Comparison of ENCODE assay signal across 8 cellular contexts in the genomic region with DNA sequence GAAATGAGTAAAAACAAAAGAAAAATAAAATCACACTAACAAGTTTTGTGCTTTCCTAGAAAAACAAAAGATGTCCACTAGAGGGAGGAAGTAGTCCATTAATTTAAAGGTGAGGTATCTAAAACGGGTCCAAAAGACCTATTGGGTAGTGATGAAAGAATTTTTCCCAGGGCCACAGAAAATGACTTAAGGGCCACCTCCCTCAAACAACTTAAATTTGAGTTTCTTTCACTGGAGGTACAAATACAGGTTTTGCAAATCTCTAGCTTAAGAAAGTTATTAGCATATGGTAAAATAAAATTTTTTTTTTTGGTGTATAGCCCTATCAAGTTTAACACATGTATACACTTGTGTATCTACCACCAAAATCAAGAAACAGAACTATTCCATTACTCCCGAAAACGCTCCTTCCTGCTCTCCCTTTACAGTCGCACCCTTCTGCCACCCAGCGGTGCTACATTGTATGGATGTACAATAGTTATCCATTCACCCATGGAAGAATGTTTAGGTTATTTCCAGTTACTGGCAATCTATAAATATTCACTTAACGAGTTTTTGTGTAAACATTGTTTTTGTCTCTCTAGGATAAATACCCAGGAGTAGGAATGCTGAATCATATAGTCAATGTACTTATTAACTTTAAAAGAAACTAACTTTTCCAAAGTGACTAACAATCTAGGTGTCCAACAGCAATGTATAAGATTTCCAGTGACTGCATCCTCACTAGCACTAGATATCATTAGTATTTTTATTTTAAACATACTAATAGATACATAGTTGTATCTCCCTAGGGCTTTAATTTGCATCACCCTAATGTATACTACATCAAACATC. TPM values are rescaled to one million over a fixed set of nuclear protein-coding genes. Genes with fewer than 3 reads are reported as not detected.
DNase-seq lines count a peak whose midpoint lies in the region; FAIRE-seq and TF ChIP-seq lines count a peak whose summit lies in the region.

No MANE protein-coding gene starts in this region.

- DNase-seq in A673 (ENCODE audit: low spot score) (peak; percentile 46), Daoy (ENCODE audit: low read depth) (peak; percentile 11), NCI-H69 (lab: John Stamatoyannopoulos, UW) (peak; percentile 69), neural progenitor cell (ENCODE audit: low spot score) (peak; percentile 32), right atrium auricular region (ENCODE audit: low spot score) (no peak)
- no peak for DNase-seq in stimulated activated CD4-positive, alpha-beta T cell treated with anti-CD3 and anti-CD28 coated beads, Interleukin-4, amount 100 ng/mL, for 24 hours

- H3K27ac Mint-ChIP-seq in neural progenitor cell = no peak overlapping the region

- H3K4me2 ChIP-seq in neural progenitor cell = no peak overlapping the region

- FAIRE-seq in endometrium (lab: Jason Lieb, UNC) = peak; percentile 53

- H3K27ac ChIP-seq in A673 (ENCODE audit: low read depth, low read length, poor library complexity, severe bottlenecking) (no peak overlapping the region), HEK293 (ENCODE audit: extremely low read depth, low read depth, low read length) (no peak overlapping the region), neural progenitor cell (no peak overlapping the region), right atrium auricular region (no peak overlapping the region)

- H3K9ac ChIP-seq in neural progenitor cell = no peak overlapping the region

- H4K20me1 ChIP-seq in neural progenitor cell (ENCODE audit: low read depth) = peaks cover 55% of the 10 kb centered on the region

- peaks cover 100% of the 10 kb centered on the region for H3K79me2 ChIP-seq in neural progenitor cell (ENCODE audit: low read depth)

- intact Hi-C loops in A673 (cut with micrococcal nuclease; ENCODE audit: unreplicated experiment) = loop anchor here (10.0 kb wide), 1 partner anchor 1257 kb away; no protein-coding TSS in a partner anchor

- H3K4me1 ChIP-seq in A673 (ENCODE audit: insufficient read depth, low read length, poor library complexity, severe bottlenecking) = peaks cover 3% of the 10 kb centered on the region
- no peaks in the 10 kb centered on the region for H3K4me1 ChIP-seq in HEK293 (ENCODE audit: control insufficient read depth, insufficient read depth, low read length)
- H3K4me1 ChIP-seq in neural progenitor cell = peaks cover 8% of the 10 kb centered on the region
- H3K4me1 ChIP-seq in right atrium auricular region = no peaks in the 10 kb centered on the region

- H3K4me3 ChIP-seq in A673 (ENCODE audit: low read depth, low read length, poor library complexity, severe bottlenecking) (no peak overlapping the region), HEK293 (ENCODE audit: low read depth, low read length) (no peak overlapping the region), neural progenitor cell (no peak overlapping the region), right atrium auricular region (no peak overlapping the region)

- CTCF ChIA-PET in A673 (lab: Charles Lee) = no interaction called here
- CTCF ChIA-PET in HEK293 (lab: Yijun Ruan, JAX) = interaction anchor here (0.5 to 2.2 kb wide), 15 partner anchors 9 to 1284 kb away, joined by 3 to 17 read pairs (median 3); partner anchors contain the start of genes DEPDC1B and ELOVL7

- H3K36me3 Mint-ChIP-seq in neural progenitor cell = peaks cover 19% of the 10 kb centered on the region

- peaks cover 2% of the 10 kb centered on the region for H3K27me3 Mint-ChIP-seq in neural progenitor cell (ENCODE audit: insufficient read depth, low read depth)

- no TSS peak for BruUV-seq in A673 (replicated peaks; lab: Mats Ljungman, UMichigan)

- H2AFZ ChIP-seq in neural progenitor cell (replicated peaks) = no peak overlapping the region

- no peak overlapping the region for H3K4me3 Mint-ChIP-seq in neural progenitor cell

- POLR2A ChIA-PET in A673 (lab: Charles Lee; ENCODE audit: low non-redundant PET) (no interaction called here), HEK293 (lab: Yijun Ruan, JAX) (interaction anchor here (0.9 kb wide), 1 partner anchor 22 kb away, joined by 3 read pairs; the partner anchor contains the start of gene DEPDC1B)

- no peaks in the 10 kb centered on the region for H3F3A ChIP-seq in neural progenitor cell (ENCODE audit: low read depth)

- H3K36me3 ChIP-seq in A673 (ENCODE audit: insufficient read depth, low read length, poor library complexity, severe bottlenecking) (no peaks in the 10 kb centered on the region), HEK293 (ENCODE audit: control insufficient read depth in 2 of 2, insufficient read depth in 1 of 2, low read length in 2 of 2) (peaks cover 4% of the 10 kb centered on the region in 2 experiments; a peak in 2 of 3 replicates), neural progenitor cell (peaks cover 6% of the 10 kb centered on the region), right atrium auricular region (no peaks in the 10 kb centered on the region)

- peak; percentile 62 for TF ChIP-seq CTCF in A673 (conservative IDR thresholded peaks at IDR 0.05; ENCODE audit: low read depth, low read length)
- 0 out of 2 replicates have a peak, but pooled peaks have one; percentile 26 for TF ChIP-seq CTCF in HEK293 (tag by site-specific recombination; IDR thresholded peaks at IDR 0.05)
- TF ChIP-seq CTCF in neural progenitor cell (IDR thresholded peaks at IDR 0.05) = peak; percentile 63
- peak in 1 of 2 donors; percentile 67 for TF ChIP-seq CTCF in right atrium auricular region (IDR thresholded peaks at IDR 0.05)

- no peaks in the 10 kb centered on the region for H3K9me3 Mint-ChIP-seq in neural progenitor cell

- H3K9me3 ChIP-seq in A673 (ENCODE audit: low read depth, low read length, poor library complexity, severe bottlenecking) (no peaks in the 10 kb centered on the region), HEK293 (ENCODE audit: control insufficient read depth, insufficient read depth, low read depth, low read length) (no peaks in the 10 kb centered on the region), neural progenitor cell (ENCODE audit: low read depth) (no peaks in the 10 kb centered on the region), right atrium auricular region (no peaks in the 10 kb centered on the region)

- no peaks in the 10 kb centered on the region for H3K4me1 Mint-ChIP-seq in neural progenitor cell

- H3K27me3 ChIP-seq in A673 (replicated peaks; ENCODE audit: insufficient read depth, low read depth, low read length, poor library complexity) (no peaks in the 10 kb centered on the region), neural progenitor cell (no peaks in the 10 kb centered on the region), right atrium auricular region (no peaks in the 10 kb centered on the region)

TF ChIP-seq in HEK293, 187 proteins besides CTCF, POLR2A, EP300 and RAD21:
- TF ChIP-seq ZNF654 (tag by site-specific recombination; IDR thresholded peaks at IDR 0.05; ENCODE audit: low read depth) (peak; percentile 82), ELK4 (IDR thresholded peaks at IDR 0.05; ENCODE audit: borderline replicate concordance, low read depth, low read length) (no peak), ZNF660 (tag by site-specific recombination; IDR thresholded peaks at IDR 0.05) (0 out of 2 replicates have a peak, but pooled peaks have one; percentile 29)

RNA-seq across cellular contexts. Expression of gene DEPDC1B, which starts 21.9 kb away (rescaled TPM):
- 32.8 and 34.9 TPM in 2 replicates for total RNA-seq in A673 (2021)
- 27.7 and 35.3 TPM in 2 replicates for total RNA-seq in Daoy (2014; rRNA removed; shearing (Covaris generic))
- 108 and 142 TPM in 2 replicates for total RNA-seq in neural progenitor cell (ENCODE audit: low replicate concordance)
- total RNA-seq in right atrium auricular region = under 1 TPM in 1 of 2 donors, not detected in 1; 0.16 TPM

Comparison
In these comparisons a context has a peak if more than half of its experiments do, and no peak if none do; other contexts are left out.
1. DNase-seq: peak in A673 (single experiment), Daoy (single experiment), NCI-H69 (single experiment) and neural progenitor cell (single experiment); none in stimulated activated CD4-positive, alpha-beta T cell treated with anti-CD3 and anti-CD28 coated beads, Interleukin-4, amount 100 ng/mL, for 24 hours (single experiment) and right atrium auricular region (single experiment).
2. RNA of gene DEPDC1B, which starts 21.9 kb away (total RNA-seq): 108 to 142 TPM in neural progenitor cell, 32.8 to 34.9 TPM in A673 and 27.7 to 35.3 TPM in Daoy; 0.16 TPM in right atrium auricular region; every median in the first group is over 10 times any median in the second.